In genomic region chr3:159837725-159838124, GRCh38 we compare ENCODE assay signal across 1 cellular context.
TF ChIP-seq lines count a peak whose summit lies in the region.

No MANE protein-coding gene starts in this region.

TF ChIP-seq in endothelial cell of umbilical vein, 7 proteins besides CTCF, POLR2A, EP300 and RAD21 (continued from another document):
- TF ChIP-seq GATA2 (IDR thresholded peaks at IDR 0.05; ENCODE audit: insufficient read depth, insufficient read length, low read depth, low read length) (no peak), EZH2 (IDR thresholded peaks at IDR 0.05; ENCODE audit: borderline replicate concordance, low read depth, low read length, severe bottlenecking) (no peak)
